In the genomic region with DNA sequence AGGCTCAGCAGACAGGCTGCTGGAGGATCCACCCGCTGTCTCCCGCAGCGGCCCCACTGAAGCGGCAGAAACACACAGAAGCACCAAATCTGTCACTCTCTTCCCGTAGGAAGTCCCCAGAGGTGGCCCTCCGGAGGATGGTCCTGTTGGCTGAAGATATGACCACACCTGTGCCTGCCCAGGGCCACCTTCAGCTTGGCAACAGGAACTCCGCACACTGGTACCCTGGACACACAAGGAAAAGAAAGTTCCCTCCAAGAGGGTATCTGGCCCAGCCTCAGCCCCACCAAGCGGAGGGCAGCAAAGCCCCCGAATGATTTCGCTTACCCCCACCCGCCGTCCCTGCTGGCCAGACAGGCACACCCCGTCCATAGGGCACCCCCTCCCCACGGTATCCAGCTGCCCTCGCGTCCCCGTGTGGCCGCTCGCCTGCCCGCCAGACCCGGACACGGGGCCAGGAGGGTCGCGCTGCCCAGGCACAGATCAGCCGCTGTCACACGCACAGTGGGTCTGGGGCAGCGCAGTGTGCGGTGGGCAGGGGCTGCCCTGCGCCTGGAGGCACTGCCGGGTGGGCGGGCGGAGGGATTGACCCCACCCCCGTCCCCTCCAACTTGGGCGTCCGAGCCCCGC, we compare ENCODE assay signal across 8 cellular contexts. TPM values are rescaled to one million over a fixed set of nuclear protein-coding genes. Genes with fewer than 3 reads are reported as not detected.
A peak's percentile ranks its signal among the peaks of the same experiment; 100 is the strongest.
DNase-seq lines count a peak whose midpoint lies in the region; ATAC-seq, FAIRE-seq and TF ChIP-seq lines count a peak whose summit lies in the region.

No MANE protein-coding gene starts in this region.

- H3K9me3 Mint-ChIP-seq in dendritic cell treated with granulocyte-macrophage colony-stimulating factor and Interleukin-4, amounts not matched to agents 40 ng/mL and 50 ng/mL, for 4 days, result no peaks in the 10 kb centered on the region
- H3K9me3 Mint-ChIP-seq in naive thymus-derived CD4-positive, alpha-beta T cell, result no peaks in the 10 kb centered on the region

- in situ Hi-C loops in G401 (cut with HindIII; ENCODE audit: low sequenced_read_pairs), result no loop called here

- H3K27ac Mint-ChIP-seq in dendritic cell treated with granulocyte-macrophage colony-stimulating factor and Interleukin-4, amounts not matched to agents 40 ng/mL and 50 ng/mL, for 4 days, result no peak overlapping the region
- H3K27ac Mint-ChIP-seq in naive thymus-derived CD4-positive, alpha-beta T cell, result peak overlapping the region; percentile 52 to 87 (median 76)

- H3K27me3 Mint-ChIP-seq in dendritic cell treated with granulocyte-macrophage colony-stimulating factor and Interleukin-4, amounts not matched to agents 40 ng/mL and 50 ng/mL, for 4 days, result peaks cover 42% of the 10 kb centered on the region
- no peaks in the 10 kb centered on the region for H3K27me3 Mint-ChIP-seq in naive thymus-derived CD4-positive, alpha-beta T cell

- peaks cover 17% of the 10 kb centered on the region for H3K4me1 Mint-ChIP-seq in dendritic cell treated with granulocyte-macrophage colony-stimulating factor and Interleukin-4, amounts not matched to agents 40 ng/mL and 50 ng/mL, for 4 days (ENCODE audit: low read depth)
- peaks cover 0 to 16% (median 3%) of the 10 kb centered on the region in 7 donors for H3K4me1 Mint-ChIP-seq in naive thymus-derived CD4-positive, alpha-beta T cell

- H2AFZ ChIP-seq in KMS-11 (ENCODE audit: low read depth), result peak overlapping the region; percentile 47

- no peaks in the 10 kb centered on the region for H3K36me3 ChIP-seq in KMS-11 (ENCODE audit: insufficient read depth)
- peaks cover 0 to 14% (median 0%) of the 10 kb centered on the region in 3 experiments for H3K36me3 ChIP-seq in naive thymus-derived CD4-positive, alpha-beta T cell (ENCODE audit: control insufficient read depth in 2 of 3, insufficient read depth in 3 of 3, low read length in 3 of 3)

- CTCF ChIA-PET in naive thymus-derived CD4-positive, alpha-beta T cell (lab: Charles Lee), result no interaction called here

- H3K4me2 ChIP-seq in KMS-11, result peak overlapping the region; percentile 33

- POLR2A ChIA-PET in naive thymus-derived CD4-positive, alpha-beta T cell (lab: Charles Lee), result interaction anchor here (0.7 to 3.2 kb wide), 7 partner anchors 8 to 153 kb away, joined by 3 to 17 read pairs (median 6); a partner anchor contains a TSS

- no peak for ATAC-seq in naive thymus-derived CD4-positive, alpha-beta T cell
- no peak for ATAC-seq in HG03565 (IDR thresholded peaks at IDR 0.05; ENCODE audit: unreplicated experiment)

- H3K27me3 ChIP-seq in KMS-11 (ENCODE audit: insufficient read depth, low read depth), result no peaks in the 10 kb centered on the region
- H3K27me3 ChIP-seq in naive thymus-derived CD4-positive, alpha-beta T cell (ENCODE audit: control insufficient read depth in 2 of 2, insufficient read depth in 2 of 2, low read length in 2 of 2), result no peaks in the 10 kb centered on the region

- no peak for TF ChIP-seq CTCF in KMS-11 (conservative IDR thresholded peaks at IDR 0.05; ENCODE audit: low read depth, low read length)

- no peak for FAIRE-seq in GM19239 (lab: Jason Lieb, UNC)

- H3K9ac ChIP-seq in KMS-11, result no peak overlapping the region

- H3K27ac ChIP-seq in KMS-11, result no peak overlapping the region
- H3K27ac ChIP-seq in naive thymus-derived CD4-positive, alpha-beta T cell (ENCODE audit: low read depth, low read length), result peak overlapping the region; percentile 28

- H3K9me3 ChIP-seq in naive thymus-derived CD4-positive, alpha-beta T cell (ENCODE audit: control insufficient read depth in 2 of 3, low read length in 3 of 3), result no peaks in the 10 kb centered on the region

- DNase-seq in G401 (ENCODE audit: low spot score) (peak; percentile 29), C1 segment of cervical spinal cord (lab: John Stamatoyannopoulos, UW) (no peak), HPDE6-E6E7 (ENCODE audit: extremely low spot score) (no peak), GM19239 (ENCODE audit: insufficient read length, low spot score) (no peak)
- DNase-seq in naive thymus-derived CD4-positive, alpha-beta T cell, result no peak

- peaks cover 36% of the 10 kb centered on the region for H3K36me3 Mint-ChIP-seq in dendritic cell treated with granulocyte-macrophage colony-stimulating factor and Interleukin-4, amounts not matched to agents 40 ng/mL and 50 ng/mL, for 4 days (ENCODE audit: low read depth)
- peaks cover 0 to 3% (median 0%) of the 10 kb centered on the region in 5 donors for H3K36me3 Mint-ChIP-seq in naive thymus-derived CD4-positive, alpha-beta T cell

- no peaks in the 10 kb centered on the region for H3K79me2 ChIP-seq in KMS-11 (ENCODE audit: insufficient read depth, low read depth)

- H3K4me3 Mint-ChIP-seq in dendritic cell treated with granulocyte-macrophage colony-stimulating factor and Interleukin-4, amounts not matched to agents 40 ng/mL and 50 ng/mL, for 4 days, result peak overlapping the region; percentile 74
- H3K4me3 Mint-ChIP-seq in naive thymus-derived CD4-positive, alpha-beta T cell, result peak overlapping the region; percentile 50 to 91 (median 70)

- H4K20me1 ChIP-seq in KMS-11 (ENCODE audit: insufficient read depth), result no peaks in the 10 kb centered on the region

- intact Hi-C loops in dendritic cell treated with granulocyte-macrophage colony-stimulating factor and Interleukin-4, amounts not matched to agents 40 ng/mL and 50 ng/mL, for 4 days (cut with micrococcal nuclease), result no loop called here
- intact Hi-C loops in naive thymus-derived CD4-positive, alpha-beta T cell (cut with micrococcal nuclease), result loop anchor here (1.0 to 10.0 kb wide), 7 partner anchors 7 to 360 kb away; a partner anchor contains a TSS

- peaks cover 3% of the 10 kb centered on the region for H3K4me1 ChIP-seq in KMS-11 (ENCODE audit: low read depth, poor library complexity, severe bottlenecking)
- H3K4me1 ChIP-seq in naive thymus-derived CD4-positive, alpha-beta T cell (ENCODE audit: control insufficient read depth in 2 of 2, insufficient read depth in 2 of 2, low read length in 2 of 2), result peaks cover 6 to 8% of the 10 kb centered on the region in 2 donors

- H3K4me3 ChIP-seq in KMS-11 (IDR thresholded peaks at IDR 0.05; ENCODE audit: insufficient read depth, low read depth, low read length), result no peak overlapping the region
- peak overlapping the region; percentile 27 for H3K4me3 ChIP-seq in naive thymus-derived CD4-positive, alpha-beta T cell (ENCODE audit: low read length)

RNA-seq across cellular contexts. Expression of a gene that starts 7.0 kb away (rescaled TPM):
- total RNA-seq in G401 (2014; rRNA removed; shearing (Covaris generic)), result 43.1 and 107 TPM in 2 replicates
- 10 to 100 TPM; 20.0 to 45.4 (median 35.5) TPM for total RNA-seq in naive thymus-derived CD4-positive, alpha-beta T cell
- 10 to 100 TPM; 26.7 to 43.6 TPM for polyA plus RNA-seq in naive thymus-derived CD4-positive, alpha-beta T cell

RNA-seq across cellular contexts. Expression of a gene that starts 7.2 kb away (rescaled TPM):
- 2.0 and 2.1 TPM in 2 replicates for total RNA-seq in G401 (2014; rRNA removed; shearing (Covaris generic))
- 10 to 100 TPM in 2 of 5 experiments, 1 to 10 TPM in 3; 2.8 to 14.7 (median 9.6) TPM for total RNA-seq in naive thymus-derived CD4-positive, alpha-beta T cell
- 1 to 10 TPM; 2.3 to 3.6 TPM for polyA plus RNA-seq in naive thymus-derived CD4-positive, alpha-beta T cell

RNA-seq across cellular contexts. Expression of a gene that starts 8.5 kb away (rescaled TPM):
- 34.8 and 39.3 TPM in 2 replicates for total RNA-seq in G401 (2014; rRNA removed; shearing (Covaris generic))
- 10 to 100 TPM; 47.3 to 55.2 (median 49.4) TPM for total RNA-seq in naive thymus-derived CD4-positive, alpha-beta T cell
- polyA plus RNA-seq in naive thymus-derived CD4-positive, alpha-beta T cell, result 10 to 100 TPM in 1 of 2 donors, 1 to 10 TPM in 1; 6.2 to 22.1 TPM

RNA-seq across cellular contexts. Expression of a gene that starts 30.4 kb away (rescaled TPM):
- total RNA-seq in G401 (2014; rRNA removed; shearing (Covaris generic)), result 0.03 and 1.0 TPM in 2 replicates
- 1 to 10 TPM; 2.3 to 5.1 (median 3.6) TPM for total RNA-seq in naive thymus-derived CD4-positive, alpha-beta T cell
- polyA plus RNA-seq in naive thymus-derived CD4-positive, alpha-beta T cell, result 1 to 10 TPM in 1 of 2 donors, under 1 TPM in 1; 0.35 to 1.0 TPM

RNA-seq across cellular contexts. Expression of a gene that starts 32.4 kb away (rescaled TPM):
- 51.7 and 60.1 TPM in 2 replicates for total RNA-seq in G401 (2014; rRNA removed; shearing (Covaris generic))
- total RNA-seq in naive thymus-derived CD4-positive, alpha-beta T cell, result 10 to 100 TPM; 22.3 to 52.0 (median 31.9) TPM
- 10 to 100 TPM; 12.6 to 19.5 TPM for polyA plus RNA-seq in naive thymus-derived CD4-positive, alpha-beta T cell
